Comparison of ENCODE assay signal across 1 cellular context in genomic region chr19:17334414-17335409, GRCh38.
TF ChIP-seq lines count a peak whose summit lies in the region.

A gene with protein sequence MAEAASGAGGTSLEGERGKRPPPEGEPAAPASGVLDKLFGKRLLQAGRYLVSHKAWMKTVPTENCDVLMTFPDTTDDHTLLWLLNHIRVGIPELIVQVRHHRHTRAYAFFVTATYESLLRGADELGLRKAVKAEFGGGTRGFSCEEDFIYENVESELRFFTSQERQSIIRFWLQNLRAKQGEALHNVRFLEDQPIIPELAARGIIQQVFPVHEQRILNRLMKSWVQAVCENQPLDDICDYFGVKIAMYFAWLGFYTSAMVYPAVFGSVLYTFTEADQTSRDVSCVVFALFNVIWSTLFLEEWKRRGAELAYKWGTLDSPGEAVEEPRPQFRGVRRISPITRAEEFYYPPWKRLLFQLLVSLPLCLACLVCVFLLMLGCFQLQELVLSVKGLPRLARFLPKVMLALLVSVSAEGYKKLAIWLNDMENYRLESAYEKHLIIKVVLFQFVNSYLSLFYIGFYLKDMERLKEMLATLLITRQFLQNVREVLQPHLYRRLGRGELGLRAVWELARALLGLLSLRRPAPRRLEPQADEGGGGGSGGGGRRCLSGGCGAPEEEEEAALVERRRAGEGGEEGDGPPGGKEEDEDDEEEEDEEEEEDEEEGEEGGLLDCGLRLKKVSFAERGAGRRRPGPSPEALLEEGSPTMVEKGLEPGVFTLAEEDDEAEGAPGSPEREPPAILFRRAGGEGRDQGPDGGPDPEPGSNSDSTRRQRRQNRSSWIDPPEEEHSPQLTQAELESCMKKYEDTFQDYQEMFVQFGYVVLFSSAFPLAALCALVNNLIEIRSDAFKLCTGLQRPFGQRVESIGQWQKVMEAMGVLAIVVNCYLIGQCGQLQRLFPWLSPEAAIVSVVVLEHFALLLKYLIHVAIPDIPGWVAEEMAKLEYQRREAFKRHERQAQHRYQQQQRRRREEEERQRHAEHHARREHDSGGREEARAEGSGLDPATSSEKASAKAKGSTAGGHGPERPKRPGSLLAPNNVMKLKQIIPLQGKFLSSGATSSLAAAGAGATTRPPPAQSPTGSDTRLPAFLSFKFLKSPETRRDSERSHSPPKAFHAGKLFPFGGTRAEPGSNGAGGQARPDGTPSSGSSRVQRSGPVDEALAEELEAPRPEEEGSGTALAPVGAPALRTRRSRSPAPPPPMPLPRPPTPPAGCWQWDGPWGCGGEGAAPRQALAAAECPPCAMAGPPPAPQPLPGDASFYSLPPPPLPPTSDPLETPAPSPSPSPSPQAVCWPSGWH (minus strand): TSS chr19:17334855. CDS start chr19:17334670, 185 bp downstream.

TF ChIP-seq in A549, 52 proteins besides CTCF, POLR2A, EP300 and RAD21 (continued from another document):
- 0 out of 2 replicates have a peak, but pooled peaks have one; percentile 43 for TF ChIP-seq E2F6 (IDR thresholded peaks at IDR 0.05; ENCODE audit: borderline replicate concordance, low read depth)
- no peak for TF ChIP-seq MAZ (IDR thresholded peaks at IDR 0.05; ENCODE audit: borderline replicate concordance, low read depth, low read length)
- TF ChIP-seq ZFP36 (IDR thresholded peaks at IDR 0.05; ENCODE audit: borderline replicate concordance, partially characterized antibody): no peak
- TF ChIP-seq, protein P1, sequence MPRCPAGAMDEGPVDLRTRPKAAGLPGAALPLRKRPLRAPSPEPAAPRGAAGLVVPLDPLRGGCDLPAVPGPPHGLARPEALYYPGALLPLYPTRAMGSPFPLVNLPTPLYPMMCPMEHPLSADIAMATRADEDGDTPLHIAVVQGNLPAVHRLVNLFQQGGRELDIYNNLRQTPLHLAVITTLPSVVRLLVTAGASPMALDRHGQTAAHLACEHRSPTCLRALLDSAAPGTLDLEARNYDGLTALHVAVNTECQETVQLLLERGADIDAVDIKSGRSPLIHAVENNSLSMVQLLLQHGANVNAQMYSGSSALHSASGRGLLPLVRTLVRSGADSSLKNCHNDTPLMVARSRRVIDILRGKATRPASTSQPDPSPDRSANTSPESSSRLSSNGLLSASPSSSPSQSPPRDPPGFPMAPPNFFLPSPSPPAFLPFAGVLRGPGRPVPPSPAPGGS (IDR thresholded peaks at IDR 0.05): no peak
- TF ChIP-seq, protein P2, sequence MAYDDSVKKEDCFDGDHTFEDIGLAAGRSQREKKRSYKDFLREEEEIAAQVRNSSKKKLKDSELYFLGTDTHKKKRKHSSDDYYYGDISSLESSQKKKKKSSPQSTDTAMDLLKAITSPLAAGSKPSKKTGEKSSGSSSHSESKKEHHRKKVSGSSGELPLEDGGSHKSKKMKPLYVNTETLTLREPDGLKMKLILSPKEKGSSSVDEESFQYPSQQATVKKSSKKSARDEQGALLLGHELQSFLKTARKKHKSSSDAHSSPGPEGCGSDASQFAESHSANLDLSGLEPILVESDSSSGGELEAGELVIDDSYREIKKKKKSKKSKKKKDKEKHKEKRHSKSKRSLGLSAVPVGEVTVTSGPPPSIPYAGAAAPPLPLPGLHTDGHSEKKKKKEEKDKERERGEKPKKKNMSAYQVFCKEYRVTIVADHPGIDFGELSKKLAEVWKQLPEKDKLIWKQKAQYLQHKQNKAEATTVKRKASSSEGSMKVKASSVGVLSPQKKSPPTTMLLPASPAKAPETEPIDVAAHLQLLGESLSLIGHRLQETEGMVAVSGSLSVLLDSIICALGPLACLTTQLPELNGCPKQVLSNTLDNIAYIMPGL (CRISPR knock-in tag; IDR thresholded peaks at IDR 0.05; ENCODE audit: borderline replicate concordance): no peak
- no peak for TF ChIP-seq SMC3 (IDR thresholded peaks at IDR 0.05)
- TF ChIP-seq HEYL (CRISPR knock-in tag; IDR thresholded peaks at IDR 0.05): no peak
- TF ChIP-seq EHF (CRISPR knock-in tag; IDR thresholded peaks at IDR 0.05): no peak
- no peak for TF ChIP-seq FOSL2 (IDR thresholded peaks at IDR 0.05)
- TF ChIP-seq FOSL2 (CRISPR knock-in tag; IDR thresholded peaks at IDR 0.05): peak; percentile 35
